In genomic region chr5:140554454-140554853, GRCh38 we compare ENCODE assay signal across 10 cellular contexts. TPM values are rescaled to one million over a fixed set of nuclear protein-coding genes. Genes with fewer than 3 reads are reported as not detected.
DNase-seq lines count a peak whose midpoint lies in the region; ATAC-seq and TF ChIP-seq lines count a peak whose summit lies in the region.
"Had no signal": no experiment of that assay in that cellular context is flagged by ENCODE, and none has a peak within 500 bp of the region (broad histone marks: within the 10 kb centered on the region; RNA-seq: fewer than 3 reads in every experiment).

No MANE protein-coding gene starts in this region.

- peaks cover 28% of the 10 kb centered on the region for H3F3A ChIP-seq in SK-N-SH (replicated peaks; ENCODE audit: insufficient read depth)

- TF ChIP-seq CTCF in SK-N-SH (IDR thresholded peaks at IDR 0.05) (no peak), NB4 (IDR thresholded peaks at IDR 0.05; ENCODE audit: low read depth, low read length) (no peak), brain (conservative IDR thresholded peaks at IDR 0.05) (no peak)

- TF ChIP-seq RAD21 in SK-N-SH (IDR thresholded peaks at IDR 0.05; ENCODE audit: low read length): no peak

- H3K9ac ChIP-seq in SK-N-SH: no peak overlapping the region

- peaks cover 38% of the 10 kb centered on the region for H3K36me3 Mint-ChIP-seq in brain

- peaks cover 16 to 35% of the 10 kb centered on the region in 2 experiments for H3K36me3 ChIP-seq in SK-N-SH (replicated peaks in 1 of 2; ENCODE audit: control insufficient read depth in 1 of 2, insufficient read depth in 2 of 2, low read length in 1 of 2)

- H3K27ac ChIP-seq in SK-N-SH (ENCODE audit: low read depth in 2 of 2, low read length in 1 of 2): no peak overlapping the region; a peak in 1 of 4 replicates

- peak overlapping the region in 4 of 5 experiments; percentile 2 to 99 (median 12) for H3K27ac Mint-ChIP-seq in brain

- H3K4me1 Mint-ChIP-seq in brain: peaks cover 57% of the 10 kb centered on the region

- no peak overlapping the region for H3K4me3 ChIP-seq in SK-N-SH (ENCODE audit: low read depth in 2 of 2, low read length in 1 of 2)
- H3K4me3 ChIP-seq in NB4 (ENCODE audit: low read depth, low read length): no peak overlapping the region

- POLR2A ChIA-PET in SK-N-SH (lab: Yijun Ruan, JAX): no interaction called here

- 75% methylated on average over 2 of the region's 2 CpGs for WGBS in SK-N-SH (ENCODE audit: low lambda C conversion rate)

- no peak for TF ChIP-seq POLR2A in NB4 (IDR thresholded peaks at IDR 0.05; ENCODE audit: extremely low read depth, insufficient read length)

- no peak for DNase-seq in SK-N-SH
- peak; percentile 55 for DNase-seq in NB4 (ENCODE audit: low read depth)
- peak; percentile 39 for DNase-seq in renal cortical epithelial cell (ENCODE audit: low read depth)
- no peak for DNase-seq in NCI-H1930 (lab: John Stamatoyannopoulos, UW)
- no peak for DNase-seq in NCI-H510A (lab: John Stamatoyannopoulos, UW)
- DNase-seq in H4 (ENCODE audit: low spot score): no peak
- DNase-seq: NCI-H524, posterior cingulate gyrus had no signal

- H3K4me1 ChIP-seq in SK-N-SH (ENCODE audit: control insufficient read depth in 1 of 2, insufficient read depth in 2 of 2, low read depth in 1 of 2, low read length in 1 of 2): peaks cover 7 to 35% of the 10 kb centered on the region in 2 experiments

- no peak for TF ChIP-seq EP300 in SK-N-SH (IDR thresholded peaks at IDR 0.05; ENCODE audit: borderline replicate concordance in 1 of 2, low read depth in 1 of 2, low read length in 1 of 2)

- no peaks in the 10 kb centered on the region for H3K9me3 Mint-ChIP-seq in brain

- H3K4me3 Mint-ChIP-seq in brain: peak overlapping the region; percentile 1 to 91 (median 10)

- peak overlapping the region; percentile 61; the same call in 1 of the 2 replicates for H3K4me2 ChIP-seq in SK-N-SH

- H3K27me3 ChIP-seq in SK-N-SH (ENCODE audit: insufficient read depth): no peaks in the 10 kb centered on the region

- H3K9me2 ChIP-seq in SK-N-SH: no peaks in the 10 kb centered on the region

- CTCF ChIA-PET in SK-N-SH (lab: Yijun Ruan, JAX): interaction anchor here (0.6 to 1.7 kb wide), 2 partner anchors 160 to 191 kb away, joined by 3 to 4 read pairs; no protein-coding TSS in a partner anchor

- peaks cover 59% of the 10 kb centered on the region for H3K79me2 ChIP-seq in SK-N-SH (ENCODE audit: insufficient read depth)

- no peak for ATAC-seq in SK-N-SH treated with all-trans-retinoic acid at 6 μM for 48 hours

- H3K27me3 Mint-ChIP-seq in brain: peaks cover 4% of the 10 kb centered on the region

- no peaks in the 10 kb centered on the region for H3K9me3 ChIP-seq in SK-N-SH

- peaks cover 4% of the 10 kb centered on the region for H4K20me1 ChIP-seq in SK-N-SH (ENCODE audit: insufficient read depth)

- H2AFZ ChIP-seq in SK-N-SH (ENCODE audit: low read depth): no peak overlapping the region

TF ChIP-seq in SK-N-SH, 30 proteins besides CTCF, POLR2A, EP300 and RAD21 (continues in another document):
- TF ChIP-seq ZBTB33 (IDR thresholded peaks at IDR 0.05; ENCODE audit: borderline replicate concordance, low read depth) (no peak), TCF12 (IDR thresholded peaks at IDR 0.05) (no peak), JUND (IDR thresholded peaks at IDR 0.05) (no peak), MAX (IDR thresholded peaks at IDR 0.05; ENCODE audit: low read depth) (no peak), RXRA (IDR thresholded peaks at IDR 0.05; ENCODE audit: borderline replicate concordance, low read depth) (no peak), ELF1 (IDR thresholded peaks at IDR 0.05) (no peak), POLR2AphosphoS5 (IDR thresholded peaks at IDR 0.05; ENCODE audit: low read depth, low read length) (no peak), SIN3A (IDR thresholded peaks at IDR 0.05; ENCODE audit: borderline replicate concordance, low read depth, low read length) (no peak), RCOR1 (IDR thresholded peaks at IDR 0.05; ENCODE audit: low read length) (no peak), YY1 (IDR thresholded peaks at IDR 0.05; ENCODE audit: low read depth) (no peak), FOXM1 (IDR thresholded peaks at IDR 0.05; ENCODE audit: low read depth) (no peak)

TF ChIP-seq in SK-N-SH treated with all-trans-retinoic acid at 6 μM for 48 hours, 23 proteins besides CTCF, POLR2A, EP300 and RAD21:
- TF ChIP-seq ARNTL (CRISPR knock-in tag; IDR thresholded peaks at IDR 0.05; ENCODE audit: borderline replicate concordance, low read depth) (no peak), PPARA (CRISPR knock-in tag; IDR thresholded peaks at IDR 0.05; ENCODE audit: borderline replicate concordance) (no peak), GLIS3 (CRISPR knock-in tag; IDR thresholded peaks at IDR 0.05) (no peak), SNAI2 (CRISPR knock-in tag; IDR thresholded peaks at IDR 0.05) (no peak), POU6F1 (CRISPR knock-in tag; IDR thresholded peaks at IDR 0.05; ENCODE audit: borderline replicate concordance, low read depth) (no peak), TSHZ2 (CRISPR knock-in tag; IDR thresholded peaks at IDR 0.05) (no peak), BACH2 (CRISPR knock-in tag; IDR thresholded peaks at IDR 0.05; ENCODE audit: borderline replicate concordance) (no peak), CSDC2 (CRISPR knock-in tag; IDR thresholded peaks at IDR 0.05) (no peak), ZNF70 (CRISPR knock-in tag; IDR thresholded peaks at IDR 0.05) (no peak), ZFP30 (CRISPR knock-in tag; IDR thresholded peaks at IDR 0.05) (no peak), OSR1 (CRISPR knock-in tag; IDR thresholded peaks at IDR 0.05) (no peak), TOX (CRISPR knock-in tag; IDR thresholded peaks at IDR 0.05; ENCODE audit: borderline replicate concordance) (no peak), ZNF8 (CRISPR knock-in tag; IDR thresholded peaks at IDR 0.05) (no peak)
TF ChIP-seq in SK-N-SH treated with all-trans-retinoic acid at 6 μM for 48 hours: peak in this region for 0.

RNA-seq across cellular contexts. Expression of gene SRA1, which starts 2.8 kb away (rescaled TPM):
- polyA plus RNA-seq in SK-N-SH (2012; rRNA removed) (35.9 and 37.8 TPM in 2 replicates), brain (ENCODE audit: insufficient read depth, low read depth, low replicate concordance) (23.4 TPM)
- polyA plus RNA-seq in SK-N-SH (2012; cell fraction: cytosol; rRNA removed): 36.1 and 37.2 TPM in 2 replicates
- polyA plus RNA-seq in SK-N-SH (2012; cell fraction: nucleus; rRNA removed): 52.5 and 70.9 TPM in 2 replicates
- total RNA-seq in renal cortical epithelial cell: 28.2 and 48.1 TPM in 2 replicates
- 64.6 and 72.6 TPM in 2 replicates for total RNA-seq in H4 (2014; rRNA removed; shearing (Covaris generic))

RNA-seq across cellular contexts. Expression of gene EIF4EBP3, which starts 7.0 kb away (rescaled TPM):
- 1.1 and 1.2 TPM in 2 replicates for polyA plus RNA-seq in SK-N-SH (2012; rRNA removed)
- polyA plus RNA-seq in SK-N-SH (2012; cell fraction: cytosol; rRNA removed): 0.63 and 0.79 TPM in 2 replicates
- polyA plus RNA-seq in SK-N-SH (2012; cell fraction: nucleus; rRNA removed): 3.4 and 3.6 TPM in 2 replicates
- 14.9 TPM for polyA plus RNA-seq in brain (ENCODE audit: insufficient read depth, low read depth, low replicate concordance)
- 0.17 and 0.80 TPM in 2 replicates for total RNA-seq in renal cortical epithelial cell
- not detected in 2 replicates for total RNA-seq in H4 (2014; rRNA removed; shearing (Covaris generic))

RNA-seq across cellular contexts. Expression of gene APBB3, which starts 9.9 kb away (rescaled TPM):
- polyA plus RNA-seq in SK-N-SH (2012; rRNA removed) (36.0 and 54.5 TPM in 2 replicates), brain (ENCODE audit: insufficient read depth, low read depth, low replicate concordance) (19.4 TPM)
- 8.4 and 11.9 TPM in 2 replicates for polyA plus RNA-seq in SK-N-SH (2012; cell fraction: cytosol; rRNA removed)
- 264 and 329 TPM in 2 replicates for polyA plus RNA-seq in SK-N-SH (2012; cell fraction: nucleus; rRNA removed)
- total RNA-seq in renal cortical epithelial cell: 5.2 and 21.5 TPM in 2 replicates
- total RNA-seq in H4 (2014; rRNA removed; shearing (Covaris generic)): 2.8 and 9.3 TPM in 2 replicates

RNA-seq across cellular contexts. Expression of gene SLC35A4, which starts 10.2 kb away (rescaled TPM):
- polyA plus RNA-seq in SK-N-SH (2012; rRNA removed) (56.2 and 74.9 TPM in 2 replicates), brain (ENCODE audit: insufficient read depth, low read depth, low replicate concordance) (67.1 TPM)
- polyA plus RNA-seq in SK-N-SH (2012; cell fraction: cytosol; rRNA removed): 39.3 and 58.7 TPM in 2 replicates
- polyA plus RNA-seq in SK-N-SH (2012; cell fraction: nucleus; rRNA removed): 54.5 and 59.4 TPM in 2 replicates
- total RNA-seq in renal cortical epithelial cell: 28.7 and 85.2 TPM in 2 replicates
- 22.2 and 39.9 TPM in 2 replicates for total RNA-seq in H4 (2014; rRNA removed; shearing (Covaris generic))

Comparison
In these comparisons a context has a peak if more than half of its experiments do, and no peak if none do; other contexts are left out.
1. DNase-seq: peak in NB4 (single experiment) and renal cortical epithelial cell (single experiment); none in SK-N-SH (single experiment), NCI-H1930 (0 of 2), NCI-H510A (single experiment) and H4 (single experiment).